Comparison of ENCODE assay signal across 18 cellular contexts in the genomic region with DNA sequence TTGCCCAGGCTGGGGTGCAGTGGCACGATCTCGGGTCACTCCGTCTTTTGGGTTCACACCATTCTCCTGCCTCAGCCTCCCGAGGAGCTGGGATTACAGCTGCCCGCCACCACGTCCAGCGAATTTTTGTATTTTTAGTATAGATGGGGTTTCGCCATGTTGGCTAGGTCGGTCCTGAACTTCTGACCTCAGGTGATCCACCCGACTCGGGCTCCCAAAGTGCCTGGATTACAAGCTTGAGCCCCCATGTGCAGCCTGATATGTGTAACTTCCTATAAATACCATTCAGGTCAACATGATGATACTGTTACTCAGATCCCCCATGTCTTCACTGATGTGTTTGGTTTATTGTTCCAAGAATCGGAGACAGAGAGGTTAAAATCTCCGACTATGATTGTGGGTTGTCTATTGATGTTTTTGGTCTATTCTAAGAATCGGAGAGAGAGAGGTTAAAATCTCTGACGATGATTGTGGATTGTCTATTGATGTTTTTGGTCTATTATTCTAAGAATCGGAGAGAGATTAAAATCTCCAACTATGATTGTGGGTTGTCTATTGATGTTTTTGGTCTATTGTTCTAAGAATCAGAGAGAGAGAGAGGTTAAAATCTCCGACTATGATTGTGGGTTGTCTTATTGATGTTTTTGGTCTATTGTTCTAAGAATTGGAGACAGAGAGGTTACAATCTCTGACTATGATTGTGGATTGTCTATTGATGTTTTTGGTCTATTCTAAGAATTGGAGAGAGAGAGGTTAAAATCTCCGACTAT. TPM values are rescaled to one million over a fixed set of nuclear protein-coding genes. Genes with fewer than 3 reads are reported as not detected.
DNase-seq lines count a peak whose midpoint lies in the region; ATAC-seq and TF ChIP-seq lines count a peak whose summit lies in the region.
"Had no signal": no experiment of that assay in that cellular context is flagged by ENCODE, and none has a peak within 500 bp of the region (broad histone marks: within the 10 kb centered on the region; RNA-seq: fewer than 3 reads in every experiment).

No MANE protein-coding gene starts in this region.

- peak overlapping the region; percentile 27 for H3K4me3 Mint-ChIP-seq in activated naive CD4-positive, alpha-beta T cell treated with anti-CD3 and anti-CD28 coated beads, Interleukin-2, amount 50 U/mL, for 24 hours
- no peak overlapping the region for H3K4me3 Mint-ChIP-seq in activated T-helper 2 cell treated with anti-CD3 and anti-CD28 coated beads, Interferon-gamma antibody, Interleukin-2, Interleukin-4, amounts not matched to agents 10 μg/mL and 5 μg/mL and 100 μg/mL, durations not matched to agents 14 hours and 24 hours and 36 hours (ENCODE audit: low read depth)
- no peak overlapping the region for H3K4me3 Mint-ChIP-seq in WTC11
- H3K4me3 Mint-ChIP-seq: nephron; stimulated activated naive B cell treated with anti-CD40 and anti-IgM and Interleukin-4, amounts not matched to agents 10 μg/mL and 1 μg/mL and 100 μg/mL, for 72 hours had no signal

- H3K27me3 ChIP-seq in layer of hippocampus (ENCODE audit: control insufficient read depth, insufficient read depth, low read length): no peaks in the 10 kb centered on the region
- H3K27me3 ChIP-seq in Karpas-422 (ENCODE audit: low read length): no peaks in the 10 kb centered on the region
- H3K27me3 ChIP-seq: esophagus muscularis mucosa, vagina had no signal

- H3K9me3 Mint-ChIP-seq in activated naive CD4-positive, alpha-beta T cell treated with anti-CD3 and anti-CD28 coated beads, Interleukin-2, amount 50 U/mL, for 24 hours: peaks cover 5% of the 10 kb centered on the region
- peaks cover 28% of the 10 kb centered on the region for H3K9me3 Mint-ChIP-seq in activated T-helper 2 cell treated with anti-CD3 and anti-CD28 coated beads, Interferon-gamma antibody, Interleukin-2, Interleukin-4, amounts not matched to agents 10 μg/mL and 5 μg/mL and 100 μg/mL, durations not matched to agents 14 hours and 24 hours and 36 hours
- H3K9me3 Mint-ChIP-seq in WTC11: peaks cover 48% of the 10 kb centered on the region

- no peak overlapping the region for H2AFZ ChIP-seq in Karpas-422 (ENCODE audit: low read length)

- H3K4me2 ChIP-seq in Karpas-422 (ENCODE audit: low read depth, low read length, poor library complexity, severe bottlenecking): no peak overlapping the region

- H3K4me1 ChIP-seq in Karpas-422 (ENCODE audit: low read length): no peaks in the 10 kb centered on the region
- H3K4me1 ChIP-seq: Caco-2, esophagus muscularis mucosa, vagina had no signal

- H3K4me1 Mint-ChIP-seq in activated naive CD4-positive, alpha-beta T cell treated with anti-CD3 and anti-CD28 coated beads, Interleukin-2, amount 50 U/mL, for 24 hours: peaks cover 50% of the 10 kb centered on the region
- H3K4me1 Mint-ChIP-seq in activated T-helper 2 cell treated with anti-CD3 and anti-CD28 coated beads, Interferon-gamma antibody, Interleukin-2, Interleukin-4, amounts not matched to agents 10 μg/mL and 5 μg/mL and 100 μg/mL, durations not matched to agents 14 hours and 24 hours and 36 hours (ENCODE audit: low read depth): peaks cover 14% of the 10 kb centered on the region
- H3K4me1 Mint-ChIP-seq in WTC11: no peaks in the 10 kb centered on the region
- H3K4me1 Mint-ChIP-seq: brain, nephron had no signal

- no peak for TF ChIP-seq CTCF in WTC11 (IDR thresholded peaks at IDR 0.05)

- peak overlapping the region; percentile 84 for H3K27ac Mint-ChIP-seq in activated naive CD4-positive, alpha-beta T cell treated with anti-CD3 and anti-CD28 coated beads, Interleukin-2, amount 50 U/mL, for 24 hours
- peak overlapping the region; percentile 60 for H3K27ac Mint-ChIP-seq in activated T-helper 2 cell treated with anti-CD3 and anti-CD28 coated beads, Interferon-gamma antibody, Interleukin-2, Interleukin-4, amounts not matched to agents 10 μg/mL and 5 μg/mL and 100 μg/mL, durations not matched to agents 14 hours and 24 hours and 36 hours
- H3K27ac Mint-ChIP-seq in WTC11: no peak overlapping the region
- H3K27ac Mint-ChIP-seq: nephron; stimulated activated naive B cell treated with anti-CD40 and anti-IgM and Interleukin-4, amounts not matched to agents 10 μg/mL and 1 μg/mL and 100 μg/mL, for 72 hours had no signal

- intact Hi-C loops in activated T-helper 2 cell treated with anti-CD3 and anti-CD28 coated beads, Interferon-gamma antibody, Interleukin-2, Interleukin-4, amounts not matched to agents 10 μg/mL and 5 μg/mL and 100 μg/mL, durations not matched to agents 14 hours and 24 hours and 36 hours (cut with micrococcal nuclease): no loop called here

- H3K79me2 ChIP-seq in Karpas-422 (ENCODE audit: low read length): no peaks in the 10 kb centered on the region

- ATAC-seq in WTC11 (no peak), HG02798 (IDR thresholded peaks at IDR 0.05; ENCODE audit: poor library complexity, unreplicated experiment) (no peak), GM21737 (IDR thresholded peaks at IDR 0.05; ENCODE audit: unreplicated experiment) (no peak)
- ATAC-seq: stimulated activated naive B cell treated with anti-CD40 and anti-IgM and Interleukin-4, amounts not matched to agents 10 μg/mL and 1 μg/mL and 100 μg/mL, for 72 hours had no signal

- 0 out of 2 replicates have a peak, but pooled peaks cover 5% of the 10 kb centered on the region for H4K20me1 ChIP-seq in Karpas-422 (ENCODE audit: insufficient read depth, low read depth, low read length)

- H3K9me3 ChIP-seq in Karpas-422 (ENCODE audit: low read length): peaks cover 12% of the 10 kb centered on the region
- H3K9me3 ChIP-seq: Caco-2, esophagus muscularis mucosa, vagina had no signal

- CTCF ChIA-PET in WTC11 (lab: Charles Lee): no interaction called here

- POLR2A ChIA-PET in WTC11 (lab: Charles Lee): no interaction called here

- peaks cover 10% of the 10 kb centered on the region for H3K36me3 Mint-ChIP-seq in activated naive CD4-positive, alpha-beta T cell treated with anti-CD3 and anti-CD28 coated beads, Interleukin-2, amount 50 U/mL, for 24 hours
- peaks cover 32% of the 10 kb centered on the region for H3K36me3 Mint-ChIP-seq in activated T-helper 2 cell treated with anti-CD3 and anti-CD28 coated beads, Interferon-gamma antibody, Interleukin-2, Interleukin-4, amounts not matched to agents 10 μg/mL and 5 μg/mL and 100 μg/mL, durations not matched to agents 14 hours and 24 hours and 36 hours (ENCODE audit: low read depth)
- H3K36me3 Mint-ChIP-seq in WTC11: peaks cover 24% of the 10 kb centered on the region

- H3K27ac ChIP-seq in layer of hippocampus (ENCODE audit: low read depth, low read length) (peak overlapping the region; percentile 48), Karpas-422 (ENCODE audit: low read length) (no peak overlapping the region)
- H3K27ac ChIP-seq: esophagus muscularis mucosa, vagina had no signal

- H3K9ac ChIP-seq in Karpas-422 (ENCODE audit: low read length): no peak overlapping the region

- no peaks in the 10 kb centered on the region for H3K27me3 Mint-ChIP-seq in activated naive CD4-positive, alpha-beta T cell treated with anti-CD3 and anti-CD28 coated beads, Interleukin-2, amount 50 U/mL, for 24 hours
- peaks cover 9% of the 10 kb centered on the region for H3K27me3 Mint-ChIP-seq in activated T-helper 2 cell treated with anti-CD3 and anti-CD28 coated beads, Interferon-gamma antibody, Interleukin-2, Interleukin-4, amounts not matched to agents 10 μg/mL and 5 μg/mL and 100 μg/mL, durations not matched to agents 14 hours and 24 hours and 36 hours (ENCODE audit: low read depth)
- H3K27me3 Mint-ChIP-seq in WTC11 (ENCODE audit: low read depth): peaks cover 36% of the 10 kb centered on the region
- H3K27me3 Mint-ChIP-seq: brain; stimulated activated naive B cell treated with anti-CD40 and anti-IgM and Interleukin-4, amounts not matched to agents 10 μg/mL and 1 μg/mL and 100 μg/mL, for 72 hours had no signal

- no peaks in the 10 kb centered on the region; the same call in 1 of the 2 replicates for H3K36me3 ChIP-seq in Karpas-422 (ENCODE audit: insufficient read depth, low read length)
- H3K36me3 ChIP-seq: esophagus muscularis mucosa, vagina had no signal

- DNase-seq in activated naive CD4-positive, alpha-beta T cell (lab: John Stamatoyannopoulos, UW): no peak
- no peak for DNase-seq in activated T-helper 2 cell treated with anti-CD3 and anti-CD28 coated beads, Interferon-gamma antibody, Interleukin-2, Interleukin-4, amounts not matched to agents 10 μg/mL and 5 μg/mL and 100 μg/mL, durations not matched to agents 14 hours and 24 hours and 36 hours (ENCODE audit: low spot score)
- no peak for DNase-seq in WTC11 (ENCODE audit: low spot score)
- no peak for DNase-seq in Karpas-422
- DNase-seq: Caco-2; NCI-H226; stimulated activated naive B cell treated with anti-CD40 and anti-IgM and Interleukin-4, amounts not matched to agents 10 μg/mL and 1 μg/mL and 100 μg/mL, for 72 hours had no signal

- H3K4me3 ChIP-seq in Karpas-422 (ENCODE audit: low read length): no peak overlapping the region
- H3K4me3 ChIP-seq: esophagus muscularis mucosa, vagina had no signal

- H3K9me2 ChIP-seq in Karpas-422 (replicated peaks; ENCODE audit: insufficient read depth, low read length): no peaks in the 10 kb centered on the region

TF ChIP-seq in WTC11, 78 proteins besides CTCF, POLR2A, EP300 and RAD21 (continues in another document):
- TF ChIP-seq RELA (CRISPR knock-in tag; IDR thresholded peaks at IDR 0.05; ENCODE audit: borderline replicate concordance): no peak

RNA-seq across cellular contexts. Expression of a gene that starts 17.0 kb away (rescaled TPM):
- 20.5 and 22.1 TPM in 2 replicates for total RNA-seq in activated T-helper 2 cell treated with anti-CD3 and anti-CD28 coated beads, Interferon-gamma antibody, Interleukin-2, Interleukin-4, amounts not matched to agents 10 μg/mL and 5 μg/mL and 100 μg/mL, durations not matched to agents 14 hours and 24 hours and 36 hours
- 13.9 to 17.8 TPM (median 14.0 TPM) in 3 replicates for total RNA-seq in WTC11 (2021)
- total RNA-seq in Karpas-422 (2014; rRNA removed; shearing (Covaris generic); ENCODE audit: low replicate concordance): 10.2 and 10.4 TPM in 2 replicates

RNA-seq across cellular contexts. Expression of a gene that starts 24.7 kb away (rescaled TPM):
- total RNA-seq in activated T-helper 2 cell treated with anti-CD3 and anti-CD28 coated beads, Interferon-gamma antibody, Interleukin-2, Interleukin-4, amounts not matched to agents 10 μg/mL and 5 μg/mL and 100 μg/mL, durations not matched to agents 14 hours and 24 hours and 36 hours: not detected in 2 replicates
- not detected in 3 replicates for total RNA-seq in WTC11 (2021)
- not detected in 2 replicates for total RNA-seq in Karpas-422 (2014; rRNA removed; shearing (Covaris generic); ENCODE audit: low replicate concordance)
- total RNA-seq: esophagus muscularis mucosa; LHCN-M2; pulmonary artery endothelial cell; T-helper 1 cell treated with Interleukin-12 subunit alpha and Interleukin-12 subunit beta and Interleukin-4 antibody, amounts not matched to agents 30 ng/mL and 1 ng/mL, for 36 hours had no signal
